In the genomic region with DNA sequence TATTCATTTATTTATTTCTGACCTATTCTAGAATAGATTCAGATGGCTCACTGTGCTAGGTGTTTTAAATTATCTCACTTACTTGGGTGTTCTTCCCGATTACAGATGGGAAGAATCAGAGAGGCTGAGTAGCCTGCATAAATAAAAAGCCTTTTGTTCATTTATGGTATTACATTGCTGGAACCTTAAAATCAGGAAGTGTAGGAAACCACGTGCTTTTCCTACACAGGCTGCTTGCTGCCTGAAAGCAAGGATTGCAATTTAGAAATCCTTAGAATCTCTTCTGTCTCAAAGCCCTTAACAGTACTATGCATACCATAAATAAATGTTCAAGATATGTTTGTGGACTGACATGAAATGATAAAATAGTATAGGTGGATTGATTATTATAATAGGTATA, we compare ENCODE assay signal across 1 cellular context.
TF ChIP-seq lines count a peak whose summit lies in the region.

No MANE protein-coding gene starts in this region.

TF ChIP-seq in liver, 16 proteins besides CTCF, POLR2A, EP300 and RAD21 (continued from another document):
- TF ChIP-seq ZBTB33 (IDR thresholded peaks at IDR 0.05) (no peak), EGR1 (IDR thresholded peaks at IDR 0.05; ENCODE audit: low read depth in 2 of 2) (no peak), NR2F2 (IDR thresholded peaks at IDR 0.05) (no peak), FOXA2 (IDR thresholded peaks at IDR 0.05) (no peak), JUND (IDR thresholded peaks at IDR 0.05) (no peak), MAX (IDR thresholded peaks at IDR 0.05) (no peak), GABPA (IDR thresholded peaks at IDR 0.05 in 1 of 2, conservative IDR thresholded peaks at IDR 0.05 in 1 of 2) (no peak), HNF4A (conservative IDR thresholded peaks at IDR 0.05) (no peak)
